In genomic region chr18:79496978-79497637, GRCh38 we compare ENCODE assay signal across 7 cellular contexts.
DNase-seq lines count a peak whose midpoint lies in the region; ATAC-seq and TF ChIP-seq lines count a peak whose summit lies in the region.

No MANE protein-coding gene starts in this region.

- WGBS in sigmoid colon, 2 donors, result 65 to 86% methylated on average over 22 of the region's 22 CpGs

- no peak for TF ChIP-seq POLR2A in sigmoid colon (IDR thresholded peaks at IDR 0.05)

- peaks cover 0 to 36% (median 32%) of the 10 kb centered on the region in 4 donors for H3K4me1 ChIP-seq in sigmoid colon
- H3K4me1 ChIP-seq in foreskin keratinocyte, result no peaks in the 10 kb centered on the region
- no peaks in the 10 kb centered on the region for H3K4me1 ChIP-seq in neural progenitor cell

- peaks cover 6% of the 10 kb centered on the region for H3K36me3 Mint-ChIP-seq in neural progenitor cell

- intact Hi-C loops in sigmoid colon (cut with DNase I), result loop anchor here (1.0 kb wide), 1 partner anchor 10 kb away; no protein-coding TSS in a partner anchor

- no peaks in the 10 kb centered on the region for H3K27me3 ChIP-seq in sigmoid colon
- peaks cover 3% of the 10 kb centered on the region for H3K27me3 ChIP-seq in foreskin keratinocyte
- no peaks in the 10 kb centered on the region for H3K27me3 ChIP-seq in neural progenitor cell

- no peak overlapping the region for H3K4me2 ChIP-seq in neural progenitor cell

- H3K4me3 Mint-ChIP-seq in neural progenitor cell, result no peak overlapping the region

- H3K9me3 ChIP-seq in sigmoid colon (peaks cover 0 to 6% (median 3%) of the 10 kb centered on the region in 4 donors), neural progenitor cell (ENCODE audit: low read depth) (no peaks in the 10 kb centered on the region)

- H3K9ac ChIP-seq in neural progenitor cell, result no peak overlapping the region

- no peak overlapping the region for H3K27ac Mint-ChIP-seq in neural progenitor cell

- DNase-seq in NCI-H1105 (lab: John Stamatoyannopoulos, UW) (peak; percentile 6), foreskin fibroblast (peak; percentile 44 to 65), sigmoid colon (peak; percentile 90), foreskin keratinocyte (no peak), neural progenitor cell (ENCODE audit: low spot score) (no peak), NCI-H524 treated with DMSO at 0.1 percent for 48 hours (lab: John Stamatoyannopoulos, UW) (no peak)

- no peaks in the 10 kb centered on the region for H3K79me2 ChIP-seq in neural progenitor cell (ENCODE audit: low read depth)

- peak in 1 of 4 donors; percentile 38 for TF ChIP-seq EP300 in sigmoid colon (IDR thresholded peaks at IDR 0.05)

- ATAC-seq in GM21423 (IDR thresholded peaks at IDR 0.05; ENCODE audit: unreplicated experiment) (peak; percentile 43), foreskin keratinocyte (no peak)

- H3K27me3 Mint-ChIP-seq in neural progenitor cell (ENCODE audit: insufficient read depth, low read depth), result no peaks in the 10 kb centered on the region

- no peaks in the 10 kb centered on the region for H3K4me1 Mint-ChIP-seq in neural progenitor cell

- TF ChIP-seq CTCF in foreskin fibroblast (IDR thresholded peaks at IDR 0.05; ENCODE audit: low read depth, low read length) (no peak), sigmoid colon (IDR thresholded peaks at IDR 0.05) (no peak), foreskin keratinocyte (conservative IDR thresholded peaks at IDR 0.05) (no peak), neural progenitor cell (IDR thresholded peaks at IDR 0.05) (no peak)

- peaks cover 3% of the 10 kb centered on the region for H3F3A ChIP-seq in neural progenitor cell (ENCODE audit: low read depth)

- H3K36me3 ChIP-seq in sigmoid colon (peaks cover 0 to 7% (median 2%) of the 10 kb centered on the region in 4 donors), neural progenitor cell (peaks cover 9% of the 10 kb centered on the region)

- H3K27ac ChIP-seq in sigmoid colon (peak overlapping the region; percentile 44 to 92 (median 84)), foreskin keratinocyte (no peak overlapping the region), neural progenitor cell (no peak overlapping the region)

- H4K20me1 ChIP-seq in neural progenitor cell (ENCODE audit: low read depth), result no peaks in the 10 kb centered on the region

- peaks cover 34% of the 10 kb centered on the region for H3K9me3 Mint-ChIP-seq in neural progenitor cell

- H3K4me3 ChIP-seq in foreskin fibroblast (ENCODE audit: low read depth in 1 of 2, low read length in 2 of 2) (no peak overlapping the region), sigmoid colon (peak overlapping the region in 3 of 4 donors; percentile 8 to 22 (median 13)), neural progenitor cell (no peak overlapping the region)

- H2AFZ ChIP-seq in neural progenitor cell (replicated peaks), result no peak overlapping the region

Comparison
In these comparisons a context has a peak if more than half of its experiments do, and no peak if none do; other contexts are left out.
1. DNase-seq: peak in NCI-H1105 (single experiment), foreskin fibroblast (2 of 2) and sigmoid colon (single experiment); none in foreskin keratinocyte (0 of 2), neural progenitor cell (single experiment) and NCI-H524 treated with DMSO at 0.1 percent for 48 hours (single experiment).
2. H3K4me3 ChIP-seq: peak in sigmoid colon (3 of 4); none in foreskin fibroblast (0 of 2) and neural progenitor cell (single experiment).
3. H3K27ac ChIP-seq: peak in sigmoid colon (4 of 4); none in foreskin keratinocyte (single experiment) and neural progenitor cell (single experiment).